ENCODE assay signal across 1 cellular context in the genomic region with DNA sequence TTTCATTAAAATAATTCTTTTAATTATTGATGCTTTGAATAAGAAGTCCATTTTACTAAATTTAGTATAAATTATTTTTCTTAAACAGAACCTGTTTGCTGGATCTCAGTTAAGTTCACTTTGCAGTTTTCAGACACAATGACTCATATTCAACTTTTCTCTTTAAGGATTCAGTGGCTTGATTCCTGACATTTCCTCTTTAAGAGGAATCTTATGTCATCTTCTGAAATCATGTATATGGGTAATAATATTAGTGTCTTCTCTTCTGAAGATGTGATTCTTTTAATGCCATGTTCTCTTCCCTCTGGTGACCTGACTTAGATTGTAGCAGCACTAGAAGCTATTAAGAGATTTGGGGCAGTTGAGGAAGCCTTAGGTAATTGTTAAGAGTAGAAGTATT.
TF ChIP-seq lines count a peak whose summit lies in the region.

No MANE protein-coding gene starts in this region.

TF ChIP-seq in HepG2, 621 proteins besides CTCF, POLR2A, EP300 and RAD21:
- TF ChIP-seq, protein P1, sequence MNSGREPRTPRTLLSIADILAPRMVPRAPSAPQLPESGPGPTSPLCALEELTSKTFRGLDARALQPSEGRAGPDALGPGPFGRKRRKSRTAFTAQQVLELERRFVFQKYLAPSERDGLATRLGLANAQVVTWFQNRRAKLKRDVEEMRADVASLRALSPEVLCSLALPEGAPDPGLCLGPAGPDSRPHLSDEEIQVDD (CRISPR knock-in tag; IDR thresholded peaks at IDR 0.05; ENCODE audit: borderline replicate concordance): no peak
- TF ChIP-seq, protein P2, sequence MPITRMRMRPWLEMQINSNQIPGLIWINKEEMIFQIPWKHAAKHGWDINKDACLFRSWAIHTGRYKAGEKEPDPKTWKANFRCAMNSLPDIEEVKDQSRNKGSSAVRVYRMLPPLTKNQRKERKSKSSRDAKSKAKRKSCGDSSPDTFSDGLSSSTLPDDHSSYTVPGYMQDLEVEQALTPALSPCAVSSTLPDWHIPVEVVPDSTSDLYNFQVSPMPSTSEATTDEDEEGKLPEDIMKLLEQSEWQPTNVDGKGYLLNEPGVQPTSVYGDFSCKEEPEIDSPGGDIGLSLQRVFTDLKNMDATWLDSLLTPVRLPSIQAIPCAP (CRISPR knock-in tag; IDR thresholded peaks at IDR 0.05; ENCODE audit: low read depth): no peak
- no peak for TF ChIP-seq NFKBIZ (CRISPR knock-in tag; IDR thresholded peaks at IDR 0.05)
- TF ChIP-seq STAT5B (CRISPR knock-in tag; IDR thresholded peaks at IDR 0.05): no peak
